Comparison of ENCODE assay signal across 11 cellular contexts in genomic region chr11:63534895-63535461, GRCh38. TPM values are rescaled to one million over a fixed set of nuclear protein-coding genes. Genes with fewer than 3 reads are reported as not detected.
DNase-seq lines count a peak whose midpoint lies in the region; ATAC-seq and TF ChIP-seq lines count a peak whose summit lies in the region.
"Had no signal": no experiment of that assay in that cellular context is flagged by ENCODE, and none has a peak within 500 bp of the region (broad histone marks: within the 10 kb centered on the region; RNA-seq: fewer than 3 reads in every experiment).

No MANE protein-coding gene starts in this region.

- DNase-seq in GM13976 (ENCODE audit: low spot score) (peak; percentile 50), OCI-M1 (lab: John Stamatoyannopoulos, UW) (peak; percentile 45), immature natural killer cell (peak; percentile 65 to 71 (median 68)), dedifferentiated amniotic fluid mesenchymal stem cell (ENCODE audit: extremely low spot score) (no peak), endothelial cell (ENCODE audit: low spot score) (no peak), NCI-H345 treated with DMSO at 0.1 percent for 48 hours (lab: John Stamatoyannopoulos, UW; ENCODE audit: unreplicated experiment) (no peak)
- DNase-seq: HFFc6, KG1 had no signal

- H3K4me1 Mint-ChIP-seq in immature natural killer cell, result peaks cover 89 to 95% of the 10 kb centered on the region in 2 donors
- peaks cover 7% of the 10 kb centered on the region for H3K4me1 Mint-ChIP-seq in endothelial cell (ENCODE audit: unreplicated experiment)

- H3K9me3 Mint-ChIP-seq in immature natural killer cell, result no peaks in the 10 kb centered on the region
- H3K9me3 Mint-ChIP-seq in endothelial cell (ENCODE audit: unreplicated experiment), result no peaks in the 10 kb centered on the region
- H3K9me3 Mint-ChIP-seq: HFFc6 had no signal

- H3K27ac Mint-ChIP-seq in immature natural killer cell (peak overlapping the region; percentile 95 to 98 (median 98)), endothelial cell (ENCODE audit: unreplicated experiment) (no peak overlapping the region)
- H3K27ac Mint-ChIP-seq: HFFc6 had no signal

- H3K27me3 Mint-ChIP-seq in immature natural killer cell (ENCODE audit: low read depth in 3 of 3) (peaks cover 0 to 6% (median 5%) of the 10 kb centered on the region in 3 donors), endothelial cell (ENCODE audit: unreplicated experiment) (peaks cover 3% of the 10 kb centered on the region)

- peak; percentile 41 for ATAC-seq in HG02588 (IDR thresholded peaks at IDR 0.05; ENCODE audit: unreplicated experiment)
- no peak for ATAC-seq in HG03196 (IDR thresholded peaks at IDR 0.05; ENCODE audit: unreplicated experiment)

- H3K4me3 Mint-ChIP-seq in immature natural killer cell (peak overlapping the region; percentile 96 to 99 (median 98)), endothelial cell (ENCODE audit: unreplicated experiment) (no peak overlapping the region)
- H3K4me3 Mint-ChIP-seq: HFFc6 had no signal

- peaks cover 4 to 6% (median 5%) of the 10 kb centered on the region in 3 donors for H3K36me3 Mint-ChIP-seq in immature natural killer cell
- H3K36me3 Mint-ChIP-seq in endothelial cell (ENCODE audit: low read depth, unreplicated experiment), result no peaks in the 10 kb centered on the region

- TF ChIP-seq CTCF in GM13976 (IDR thresholded peaks at IDR 0.05; ENCODE audit: borderline replicate concordance, control extremely low read depth, extremely low read depth, insufficient read depth, missing control alignments), result no peak
- no peak for TF ChIP-seq CTCF in endothelial cell (IDR thresholded peaks at IDR 0.05; ENCODE audit: unreplicated experiment)

- in situ Hi-C loops in GM13976 (cut with MboI; ENCODE audit: low sequenced_read_pairs, unreplicated experiment), result no loop called here

RNA-seq across cellular contexts. Expression of gene PLAAT4, which starts 1.6 kb away (rescaled TPM):
- polyA plus RNA-seq in immature natural killer cell, result 100 to 1,000 TPM; 886 to 933 (median 906) TPM
- total RNA-seq in endothelial cell (ENCODE audit: unreplicated experiment), result not detected

RNA-seq across cellular contexts. Expression of gene PLAAT2, which starts 28.2 kb away (rescaled TPM):
- polyA plus RNA-seq in immature natural killer cell, result 1 to 10 TPM in 2 of 3 donors, not detected in 1; 2.8 to 3.0 TPM
- total RNA-seq in endothelial cell (ENCODE audit: unreplicated experiment), result not detected
- total RNA-seq: HFFc6, osteocyte had no signal

RNA-seq across cellular contexts. Expression of gene LGALS12, which starts 29.1 kb away (rescaled TPM):
- 1 to 10 TPM in 1 of 3 donors, not detected in 2; 1.7 TPM for polyA plus RNA-seq in immature natural killer cell
- total RNA-seq in endothelial cell (ENCODE audit: unreplicated experiment), result 0.67 TPM
- total RNA-seq: HFFc6, osteocyte had no signal

RNA-seq across cellular contexts. Expression of gene PLAAT5, which starts 44.0 kb away (rescaled TPM):
- polyA plus RNA-seq in immature natural killer cell, result 1 to 10 TPM in 2 of 3 donors, under 1 TPM in 1; 0.63 to 3.8 (median 1.5) TPM
- 3.8 TPM for total RNA-seq in endothelial cell (ENCODE audit: unreplicated experiment)
- total RNA-seq: HFFc6, osteocyte had no signal

Comparison
In these comparisons a context has a peak if more than half of its experiments do, and no peak if none do; other contexts are left out.
1. DNase-seq: peak in GM13976 (single experiment), OCI-M1 (single experiment) and immature natural killer cell (3 of 3); none in dedifferentiated amniotic fluid mesenchymal stem cell (single experiment), endothelial cell (single experiment) and NCI-H345 treated with DMSO at 0.1 percent for 48 hours (single experiment).